ENCODE assay signal across 17 cellular contexts in the genomic region with DNA sequence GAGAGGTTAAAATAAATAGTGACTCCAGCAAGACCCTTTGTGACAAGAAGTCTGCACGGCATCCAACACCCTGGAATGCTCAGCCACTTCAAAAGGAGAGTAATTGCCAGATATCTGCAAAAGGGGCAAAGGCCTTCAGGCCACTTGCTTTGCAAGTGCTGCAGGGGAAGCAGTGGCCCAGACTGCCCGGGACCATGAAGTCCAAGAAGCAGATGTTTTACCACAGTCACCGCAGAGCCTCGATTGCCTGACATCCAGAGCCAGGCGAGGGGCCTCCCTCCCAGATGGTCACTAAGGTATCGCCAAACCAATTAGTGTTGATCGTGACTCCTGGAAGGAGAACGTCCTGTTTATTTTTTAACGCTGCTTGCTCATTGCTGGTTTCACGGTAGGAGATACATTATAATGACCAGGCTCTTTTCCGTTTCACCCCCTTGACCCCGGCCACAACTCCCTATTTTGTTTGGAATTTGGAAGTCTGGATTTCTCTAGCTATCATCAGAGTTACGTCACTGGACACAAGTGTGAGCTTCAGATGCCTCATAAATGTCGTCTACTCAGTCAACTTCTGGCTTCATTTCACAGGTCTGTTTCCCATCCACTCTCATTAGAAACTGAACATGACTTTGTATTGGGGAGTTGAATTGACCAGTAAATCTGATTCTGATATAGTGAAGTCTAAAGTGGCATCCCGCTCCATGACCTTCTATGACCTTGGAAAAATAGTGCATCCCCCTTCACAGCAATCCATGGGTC.
"Had no signal": no experiment of that assay in that cellular context is flagged by ENCODE, and none has a peak within 500 bp of the region (broad histone marks: within the 10 kb centered on the region; RNA-seq: fewer than 3 reads in every experiment).

No MANE protein-coding gene starts in this region.

- H3K9me3 ChIP-seq: breast epithelium, neutrophil had no signal

- H3K4me1 ChIP-seq: breast epithelium, heart right ventricle, left ventricle myocardium inferior had no signal

- H3K27ac ChIP-seq: breast epithelium, heart right ventricle, left ventricle myocardium inferior, neutrophil had no signal

- H3K27me3 ChIP-seq: breast epithelium, upper lobe of left lung had no signal

- ATAC-seq: activated CD4-positive, alpha-beta T cell treated with anti-CD3 and anti-CD28 coated beads for 36 hours; activated CD8-positive, alpha-beta memory T cell treated with anti-CD3 and anti-CD28 coated beads, Interleukin-2, amount 10 ng/mL, durations not matched to agents 7 days and 5 days; activated CD8-positive, alpha-beta T cell treated with anti-CD3 and anti-CD28 coated beads, Interleukin-2, amount 10 ng/mL, durations not matched to agents 7 days and 5 days; activated naive CD8-positive, alpha-beta T cell treated with anti-CD3 and anti-CD28 coated beads, Interleukin-2, amount 50 U/mL, for 24 hours; esophagus mucosa; heart right ventricle; natural killer cell treated with Interleukin-12 subunit alpha and Interleukin-12 subunit beta and Interleukin-15 and Interleukin-18, amount 100 ng/mL, for 72 hours had no signal

- H3K4me3 ChIP-seq: breast epithelium, heart right ventricle, left ventricle myocardium inferior, upper lobe of left lung had no signal

- H3K36me3 ChIP-seq: breast epithelium, heart right ventricle, left ventricle myocardium inferior, neutrophil, upper lobe of left lung had no signal

- DNase-seq: activated CD4-positive, alpha-beta T cell treated with anti-CD3 and anti-CD28 coated beads for 36 hours; activated CD4-positive, CD25-positive, alpha-beta regulatory T cell; activated CD8-positive, alpha-beta memory T cell treated with anti-CD3 and anti-CD28 coated beads, Interleukin-2, amount 10 ng/mL, durations not matched to agents 7 days and 5 days; activated CD8-positive, alpha-beta T cell treated with anti-CD3 and anti-CD28 coated beads, Interleukin-2, amount 10 ng/mL, durations not matched to agents 7 days and 5 days; activated naive CD8-positive, alpha-beta T cell treated with anti-CD3 and anti-CD28 coated beads, Interleukin-2, amount 50 U/mL, for 24 hours; activated T-cell treated with anti-CD3 and anti-CD28 coated beads, Interleukin-2, amount 50 U/mL, for 48 hours; endodermal cell; foreskin melanocyte; heart right ventricle; left ventricle myocardium inferior; retina; stimulated activated CD4-positive, alpha-beta T cell treated with anti-CD3 and anti-CD28 coated beads, Interleukin-4, amount 100 ng/mL, for 1 hour; upper lobe of left lung had no signal
